ENCODE assay signal across 9 cellular contexts in the genomic region with DNA sequence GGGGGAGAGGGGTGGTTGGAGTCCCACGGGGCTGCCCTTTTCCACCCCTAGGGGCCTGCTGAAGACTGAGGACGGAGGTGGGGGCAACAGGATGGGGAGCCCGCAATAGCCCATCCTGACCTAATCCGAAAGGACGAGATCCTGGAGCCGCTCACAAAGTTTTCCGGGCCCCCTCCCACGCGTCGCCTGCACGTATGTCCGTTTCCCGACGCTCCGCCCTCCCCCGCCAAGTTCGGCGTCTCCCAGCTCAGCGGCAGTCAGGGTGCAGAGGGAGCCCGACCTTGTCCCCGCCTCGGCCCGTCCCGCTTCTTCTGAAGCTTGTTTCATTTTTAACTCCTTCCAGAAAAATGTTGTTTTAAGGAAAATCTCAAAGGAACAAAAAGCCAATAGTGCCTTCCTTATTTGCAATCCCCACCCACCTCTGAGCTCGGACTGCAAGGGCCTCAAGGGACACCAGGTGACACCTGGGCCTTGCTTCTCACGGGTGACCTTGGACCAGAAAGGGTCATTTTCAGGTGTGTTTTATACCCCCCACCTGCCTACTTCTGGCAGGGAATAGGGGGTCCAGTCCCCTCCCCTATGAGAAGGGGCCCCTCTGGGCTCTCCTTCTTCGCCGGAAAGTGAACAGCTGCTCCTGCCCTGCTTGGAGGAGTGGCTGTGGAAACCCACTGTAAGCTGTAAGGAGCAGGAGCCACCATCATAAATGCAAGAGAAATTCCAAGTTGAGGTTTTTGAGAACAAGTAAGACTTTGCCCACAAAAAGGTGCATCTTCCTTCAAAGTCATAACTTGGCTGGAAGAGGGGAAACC. TPM values are rescaled to one million over a fixed set of nuclear protein-coding genes. Genes with fewer than 3 reads are reported as not detected.
DNase-seq lines count a peak whose midpoint lies in the region; ATAC-seq, FAIRE-seq and TF ChIP-seq lines count a peak whose summit lies in the region.
"Had no signal": no experiment of that assay in that cellular context is flagged by ENCODE, and none has a peak within 500 bp of the region (broad histone marks: within the 10 kb centered on the region; RNA-seq: fewer than 3 reads in every experiment).

No MANE protein-coding gene starts in this region.

- H3K9me3 ChIP-seq in HUES48 (ENCODE audit: control insufficient read depth, insufficient read depth, low read length) (no peaks in the 10 kb centered on the region), ascending aorta (no peaks in the 10 kb centered on the region), kidney (ENCODE audit: control insufficient read depth in 1 of 2, low read length in 2 of 2) (no peaks in the 10 kb centered on the region)

- H3K4me1 ChIP-seq in HUES48 (ENCODE audit: control insufficient read depth, insufficient read depth, low read length) (peaks cover 7% of the 10 kb centered on the region; the same call in 1 of the 2 replicates), ascending aorta (peaks cover 0 to 11% of the 10 kb centered on the region in 2 donors), kidney (ENCODE audit: control insufficient read depth in 1 of 2, insufficient read depth in 1 of 2, low read depth in 1 of 2, low read length in 2 of 2) (no peaks in the 10 kb centered on the region)

- no peak for FAIRE-seq in kidney (lab: Jason Lieb, UNC)

- peaks cover 66% of the 10 kb centered on the region for H3K27me3 Mint-ChIP-seq in stimulated activated memory B cell treated with anti-CD40 and anti-IgM and Interleukin-4, amounts not matched to agents 10 μg/mL and 1 μg/mL and 100 μg/mL, for 72 hours

- H3K36me3 ChIP-seq in HUES48 (ENCODE audit: control insufficient read depth, insufficient read depth, low read length) (no peaks in the 10 kb centered on the region), ascending aorta (no peaks in the 10 kb centered on the region), kidney (ENCODE audit: control insufficient read depth in 1 of 2, insufficient read depth in 2 of 2, low read length in 2 of 2) (no peaks in the 10 kb centered on the region)

- H3K4me3 Mint-ChIP-seq in stimulated activated memory B cell treated with anti-CD40 and anti-IgM and Interleukin-4, amounts not matched to agents 10 μg/mL and 1 μg/mL and 100 μg/mL, for 72 hours = peak overlapping the region; percentile 15

- intact Hi-C loops in ascending aorta (cut with DNase I) = loop anchor here (2.0 to 10.0 kb wide), 6 partner anchors 105 to 1245 kb away; a partner anchor contains a TSS
- intact Hi-C loops in kidney (cut with DNase I) = no loop called here

- no peak overlapping the region for H3K9ac ChIP-seq in HUES48 (ENCODE audit: low read depth, low read length)
- H3K9ac ChIP-seq in kidney (ENCODE audit: low read length in 2 of 2) = no peak overlapping the region

- no peaks in the 10 kb centered on the region for H3K9me3 Mint-ChIP-seq in stimulated activated memory B cell treated with anti-CD40 and anti-IgM and Interleukin-4, amounts not matched to agents 10 μg/mL and 1 μg/mL and 100 μg/mL, for 72 hours

- H3K4me3 ChIP-seq in HUES48 (ENCODE audit: low read depth, low read length) (peak overlapping the region; percentile 73), ascending aorta (peak overlapping the region; percentile 74 to 81), kidney (ENCODE audit: low read length in 2 of 2) (peak overlapping the region in 1 of 2 donors; percentile 32)

- DNase-seq in ascending aorta (ENCODE audit: low spot score in 2 of 2) (peak in 1 of 2 donors; percentile 78), kidney (peak; percentile 91), superior temporal gyrus (ENCODE audit: extremely low spot score) (no peak), NAMALWA (ENCODE audit: low spot score) (no peak)

- no peak for ATAC-seq in stimulated activated memory B cell treated with anti-CD40 and anti-IgM and Interleukin-4, amounts not matched to agents 10 μg/mL and 1 μg/mL and 100 μg/mL, for 72 hours
- ATAC-seq in HG03520 (IDR thresholded peaks at IDR 0.05; ENCODE audit: unreplicated experiment) (no peak), HG02678 (IDR thresholded peaks at IDR 0.05; ENCODE audit: unreplicated experiment) (no peak)

- H3K4me1 Mint-ChIP-seq in stimulated activated memory B cell treated with anti-CD40 and anti-IgM and Interleukin-4, amounts not matched to agents 10 μg/mL and 1 μg/mL and 100 μg/mL, for 72 hours = peaks cover 19% of the 10 kb centered on the region

- TF ChIP-seq CTCF in ascending aorta (IDR thresholded peaks at IDR 0.05) = no peak
- no peak for TF ChIP-seq CTCF in kidney (IDR thresholded peaks at IDR 0.05; ENCODE audit: borderline replicate concordance, extremely low read depth, insufficient read depth)

- H3K27me3 ChIP-seq in HUES48 (ENCODE audit: control insufficient read depth, insufficient read depth, low read length) (peaks cover 41% of the 10 kb centered on the region), ascending aorta (no peaks in the 10 kb centered on the region)

- H3K36me3 Mint-ChIP-seq in stimulated activated memory B cell treated with anti-CD40 and anti-IgM and Interleukin-4, amounts not matched to agents 10 μg/mL and 1 μg/mL and 100 μg/mL, for 72 hours = no peaks in the 10 kb centered on the region

- H3K27ac ChIP-seq in HUES48 (ENCODE audit: low read depth, low read length) (no peak overlapping the region), ascending aorta (peak overlapping the region; percentile 82 to 86), kidney (ENCODE audit: low read depth in 2 of 2, low read length in 2 of 2) (peak overlapping the region; percentile 74 to 83)
- H3K27ac ChIP-seq: HL-60 had no signal

- no peak overlapping the region for H3K27ac Mint-ChIP-seq in stimulated activated memory B cell treated with anti-CD40 and anti-IgM and Interleukin-4, amounts not matched to agents 10 μg/mL and 1 μg/mL and 100 μg/mL, for 72 hours

RNA-seq across cellular contexts. Expression of a gene that starts 3.4 kb away (rescaled TPM):
- total RNA-seq in ascending aorta = 42.9 TPM
- total RNA-seq in kidney = 8.4 TPM
- 2.0 TPM for polyA plus RNA-seq in kidney (ENCODE audit: insufficient read depth, low read depth, low replicate concordance)
